Comparison of ENCODE assay signal across 8 cellular contexts in genomic region chr12:122062832-122063690, GRCh38. TPM values are rescaled to one million over a fixed set of nuclear protein-coding genes. Genes with fewer than 3 reads are reported as not detected.
DNase-seq lines count a peak whose midpoint lies in the region; ATAC-seq, FAIRE-seq and TF ChIP-seq lines count a peak whose summit lies in the region.

No MANE protein-coding gene starts in this region.

- ATAC-seq in K562 (peak; percentile 29), HG02970 (IDR thresholded peaks at IDR 0.05; ENCODE audit: low FRiP score, unreplicated experiment) (no peak)
- ATAC-seq in stimulated activated memory B cell treated with anti-CD40 and anti-IgM and Interleukin-4, amounts not matched to agents 10 μg/mL and 1 μg/mL and 100 μg/mL, for 72 hours: no peak

- POLR2A ChIA-PET in K562 (lab: Yijun Ruan, JAX): interaction anchor here (0.5 to 2.0 kb wide), 16 partner anchors 9 to 265 kb away, joined by 3 to 7 read pairs (median 4); no protein-coding TSS in a partner anchor

- H3K27ac ChIP-seq in K562 (ENCODE audit: extremely low read depth, low read depth, low read length): peak overlapping the region; percentile 73
- H3K27ac ChIP-seq in effector memory CD4-positive, alpha-beta T cell (ENCODE audit: insufficient read depth, low read length, poor library complexity, severe bottlenecking): no peak overlapping the region

- no peak overlapping the region for H3K4me3 Mint-ChIP-seq in stimulated activated memory B cell treated with anti-CD40 and anti-IgM and Interleukin-4, amounts not matched to agents 10 μg/mL and 1 μg/mL and 100 μg/mL, for 72 hours

- peaks cover 14% of the 10 kb centered on the region for H3K36me3 Mint-ChIP-seq in stimulated activated memory B cell treated with anti-CD40 and anti-IgM and Interleukin-4, amounts not matched to agents 10 μg/mL and 1 μg/mL and 100 μg/mL, for 72 hours

- peak; percentile 92 for FAIRE-seq in K562 (lab: Jason Lieb, UNC)

- no TSS peak for BruUV-seq in K562 (replicated peaks; lab: Mats Ljungman, UMichigan)

- no peaks in the 10 kb centered on the region for H3K27me3 Mint-ChIP-seq in stimulated activated memory B cell treated with anti-CD40 and anti-IgM and Interleukin-4, amounts not matched to agents 10 μg/mL and 1 μg/mL and 100 μg/mL, for 72 hours

- intact Hi-C loops in K562 (cut with micrococcal nuclease): loop anchor here (5.0 kb wide), 1 partner anchor 464 kb away; the partner anchor contains the start of genes KNTC1 and RSRC2

- H3K4me3 ChIP-seq in K562: peak overlapping the region; percentile 14
- H3K4me3 ChIP-seq in effector memory CD4-positive, alpha-beta T cell (ENCODE audit: insufficient read depth, low read depth, low read length, poor library complexity, severe bottlenecking): no peak overlapping the region

- H3K27ac Mint-ChIP-seq in stimulated activated memory B cell treated with anti-CD40 and anti-IgM and Interleukin-4, amounts not matched to agents 10 μg/mL and 1 μg/mL and 100 μg/mL, for 72 hours: peak overlapping the region; percentile 5

- no peaks in the 10 kb centered on the region for H3K9me1 ChIP-seq in K562 (ENCODE audit: control insufficient read depth, insufficient read depth, low read length)

- TF ChIP-seq POLR2A in K562 (conservative IDR thresholded peaks at IDR 0.05): no peak

- H2AFZ ChIP-seq in K562 (ENCODE audit: low read depth, low read length): peak overlapping the region; percentile 71

- H3K79me2 ChIP-seq in K562 (ENCODE audit: control insufficient read depth, insufficient read depth, low read length): peaks cover 37% of the 10 kb centered on the region

- peaks cover 55% of the 10 kb centered on the region for H3K36me3 ChIP-seq in K562 (ENCODE audit: control insufficient read depth, insufficient read depth, low read length)
- H3K36me3 ChIP-seq in effector memory CD4-positive, alpha-beta T cell (ENCODE audit: control insufficient read depth, insufficient read depth, low read length): no peaks in the 10 kb centered on the region

- CTCF ChIA-PET in K562 (lab: Yijun Ruan, JAX; ENCODE audit: low intra/inter-chr PET ratio): interaction anchor here (1.0 kb wide), 1 partner anchor 60 kb away, joined by 3 read pairs; no protein-coding TSS in a partner anchor

- H3K4me2 ChIP-seq in K562 (ENCODE audit: insufficient read depth, low read length): peak overlapping the region; percentile 98

- TF ChIP-seq EP300 in K562 (IDR thresholded peaks at IDR 0.05; ENCODE audit: low read length): no peak; the same call in 1 of the 2 replicates

- no peak for TF ChIP-seq RAD21 in K562 (CRISPR knock-in tag; conservative IDR thresholded peaks at IDR 0.05 in 1 of 2, IDR thresholded peaks at IDR 0.05 in 1 of 2)

- peaks cover 40% of the 10 kb centered on the region for H3K4me1 Mint-ChIP-seq in stimulated activated memory B cell treated with anti-CD40 and anti-IgM and Interleukin-4, amounts not matched to agents 10 μg/mL and 1 μg/mL and 100 μg/mL, for 72 hours

- no peak for TF ChIP-seq CTCF in K562 (IDR thresholded peaks at IDR 0.05 in 2 of 3, conservative IDR thresholded peaks at IDR 0.05 in 1 of 3; ENCODE audit: insufficient read depth in 2 of 3, low read depth in 1 of 3, low read length in 3 of 3)

- no peaks in the 10 kb centered on the region for H4K20me1 ChIP-seq in K562 (replicated peaks; ENCODE audit: control insufficient read depth, insufficient read depth, low read length)

- 12% methylated on average over 19 of the region's 19 CpGs for WGBS in K562 (ENCODE audit: insufficient coverage, low coverage, missing lambda C conversion rate)

- no peaks in the 10 kb centered on the region for H3K9me3 ChIP-seq in K562 (replicated peaks; ENCODE audit: control insufficient read depth, insufficient read depth, low read depth, low read length)
- no peaks in the 10 kb centered on the region for H3K9me3 ChIP-seq in effector memory CD4-positive, alpha-beta T cell (ENCODE audit: control insufficient read depth, low read length)

- H3K4me1 ChIP-seq in K562 (replicated peaks in 1 of 2; ENCODE audit: control insufficient read depth in 2 of 2, insufficient read depth in 2 of 2, low read length in 2 of 2): peaks cover 45 to 52% of the 10 kb centered on the region in 2 experiments
- no peaks in the 10 kb centered on the region for H3K4me1 ChIP-seq in effector memory CD4-positive, alpha-beta T cell (ENCODE audit: control insufficient read depth, insufficient read depth, low read length, poor library complexity, severe bottlenecking)

- no peaks in the 10 kb centered on the region for H3K27me3 ChIP-seq in K562 (ENCODE audit: control insufficient read depth in 2 of 2, insufficient read depth in 2 of 2, low read length in 2 of 2)
- H3K27me3 ChIP-seq in effector memory CD4-positive, alpha-beta T cell (replicated peaks; ENCODE audit: control insufficient read depth, insufficient read depth, low read length, poor library complexity, severe bottlenecking): no peaks in the 10 kb centered on the region

- DNase-seq in DMS153 treated with DMSO at 0.1 percent for 48 hours (lab: John Stamatoyannopoulos, UW; ENCODE audit: unreplicated experiment) (peak; percentile 62), NCI-H2196 treated with DMSO at 0.1 percent for 48 hours (lab: John Stamatoyannopoulos, UW; ENCODE audit: unreplicated experiment) (peak; percentile 70), K562 (ENCODE audit: extremely low read depth in 1 of 4, low spot score in 3 of 4) (peak; percentile 59 to 80 (median 60)), islet precursor cell (peak; percentile 100)
- DNase-seq in effector memory CD4-positive, alpha-beta T cell: no peak
- DNase-seq in effector CD4-positive, alpha-beta T cell: no peak

- no peaks in the 10 kb centered on the region for H3K9me3 Mint-ChIP-seq in stimulated activated memory B cell treated with anti-CD40 and anti-IgM and Interleukin-4, amounts not matched to agents 10 μg/mL and 1 μg/mL and 100 μg/mL, for 72 hours

- peak overlapping the region; percentile 91 to 94 for H3K9ac ChIP-seq in K562 (ENCODE audit: insufficient read depth in 1 of 2, low read depth in 2 of 2, low read length in 2 of 2)

- in situ Hi-C loops in K562 (cut with MboI): no loop called here

TF ChIP-seq in K562, 482 proteins besides CTCF, POLR2A, EP300 and RAD21 (continues in another document):
- TF ChIP-seq PHF8 (IDR thresholded peaks at IDR 0.05; ENCODE audit: borderline replicate concordance, low read length) (peak; percentile 31; the same call in 1 of the 2 replicates), HES1 (IDR thresholded peaks at IDR 0.05; ENCODE audit: low read depth) (no peak), SUPT5H (IDR thresholded peaks at IDR 0.05) (peak; percentile 31; the same call in 1 of the 2 replicates), NCOR1 (IDR thresholded peaks at IDR 0.05) (no peak)

RNA-seq across cellular contexts. Expression of gene MLXIP, which starts 15.5 kb away (rescaled TPM):
- total RNA-seq in K562 (2011; cell fraction: chromatin; rRNA removed; ENCODE audit: low replicate concordance): 289 and 513 TPM in 2 replicates
- 197 and 203 TPM in 2 replicates for total RNA-seq in K562 (2011; cell fraction: nucleolus; rRNA removed)
- total RNA-seq in K562 (2011; cell fraction: nucleoplasm; rRNA removed): 215 and 311 TPM in 2 replicates
- total RNA-seq in K562 (2014; rRNA removed): 14.7 and 36.9 TPM in 2 replicates
- 13.8 and 18.1 TPM in 2 replicates for total RNA-seq in K562 (2014; rRNA removed; fragmentation: Illumina TruSeq; extraction: Trizol)
- 25.8 and 28.9 TPM in 2 replicates for total RNA-seq in K562 (2015; rRNA removed; fragmentation: Illumina TruSeq; extraction: Trizol)
- 65.8 and 66.3 TPM in 2 replicates for total RNA-seq in K562 (2021)
- 14.4 and 20.7 TPM in 2 replicates for polyA plus RNA-seq in K562 (2011; rRNA removed)
- 9.9 and 11.6 TPM in 2 replicates for polyA plus RNA-seq in K562 (2011; cell fraction: cytosol; rRNA removed)
- 78.1 and 99.4 TPM in 2 replicates for polyA plus RNA-seq in K562 (2011; cell fraction: nucleus; rRNA removed)
- polyA plus RNA-seq in K562 (2012): 33.1 and 37.7 TPM in 2 replicates
- 40.7 and 46.7 TPM in 2 replicates for polyA plus RNA-seq in K562 (2014; fragmentation: Illumina TruSeq; extraction: Trizol)
- 1 to 10 TPM; 2.2 to 3.8 TPM for polyA plus RNA-seq in K562 (2014; fragmentation: Nextera tagmentation; extraction: Ambion mirVana)
- 26.0 and 26.5 TPM in 2 replicates for polyA plus RNA-seq in K562 (2014; rRNA removed)
- 20.9 and 23.5 TPM in 2 replicates for polyA minus RNA-seq in K562 (2011; rRNA and poly(A)+ RNA removed)
- 51.8 and 60.9 TPM in 2 replicates for polyA minus RNA-seq in K562 (2011; cell fraction: cytosol; rRNA and poly(A)+ RNA removed)
- 61.8 and 88.5 TPM in 2 replicates for polyA minus RNA-seq in K562 (2011; cell fraction: nucleus; rRNA and poly(A)+ RNA removed)

RNA-seq across cellular contexts. Expression of gene BCL7A, which starts 41.4 kb away (rescaled TPM):
- total RNA-seq in K562 (2011; cell fraction: chromatin; rRNA removed; ENCODE audit: low replicate concordance): 14.3 and 26.5 TPM in 2 replicates
- 14.6 and 18.5 TPM in 2 replicates for total RNA-seq in K562 (2011; cell fraction: nucleolus; rRNA removed)
- 12.9 and 13.2 TPM in 2 replicates for total RNA-seq in K562 (2011; cell fraction: nucleoplasm; rRNA removed)
- total RNA-seq in K562 (2014; rRNA removed) (16.1 and 23.1 TPM in 2 replicates), K562 (2014; rRNA removed; fragmentation: Illumina TruSeq; extraction: Trizol) (11.0 and 13.6 TPM in 2 replicates), K562 (2015; rRNA removed; fragmentation: Illumina TruSeq; extraction: Trizol) (14.9 TPM in 2 replicates), K562 (2021) (19.9 and 21.9 TPM in 2 replicates)
- polyA plus RNA-seq in K562 (2011; rRNA removed) (11.2 and 11.5 TPM in 2 replicates), K562 (2014; fragmentation: Illumina TruSeq; extraction: Trizol) (19.5 and 20.1 TPM in 2 replicates), K562 (2014; fragmentation: Nextera tagmentation; extraction: Ambion mirVana) (under 1 TPM; 0.25 to 0.30 TPM), K562 (2014; rRNA removed) (16.8 and 17.1 TPM in 2 replicates)
- polyA plus RNA-seq in K562 (2011; cell fraction: cytosol; rRNA removed): 13.9 and 19.9 TPM in 2 replicates
- polyA plus RNA-seq in K562 (2011; cell fraction: nucleus; rRNA removed): 9.8 and 12.1 TPM in 2 replicates
- polyA plus RNA-seq in K562 (2012): 14.5 and 17.2 TPM in 2 replicates
- 9.0 and 9.8 TPM in 2 replicates for polyA minus RNA-seq in K562 (2011; rRNA and poly(A)+ RNA removed)
- 8.2 and 11.0 TPM in 2 replicates for polyA minus RNA-seq in K562 (2011; cell fraction: cytosol; rRNA and poly(A)+ RNA removed)
- polyA minus RNA-seq in K562 (2011; cell fraction: nucleus; rRNA and poly(A)+ RNA removed): 2.8 and 4.3 TPM in 2 replicates

Comparison
In these comparisons a context has a peak if more than half of its experiments do, and no peak if none do; other contexts are left out.
1. DNase-seq: peak in DMS153 treated with DMSO at 0.1 percent for 48 hours (single experiment), NCI-H2196 treated with DMSO at 0.1 percent for 48 hours (single experiment), K562 (4 of 4) and islet precursor cell (single experiment); none in effector memory CD4-positive, alpha-beta T cell (0 of 3) and effector CD4-positive, alpha-beta T cell (single experiment).